2 cellular contexts compared by ENCODE assay signal in the genomic region with DNA sequence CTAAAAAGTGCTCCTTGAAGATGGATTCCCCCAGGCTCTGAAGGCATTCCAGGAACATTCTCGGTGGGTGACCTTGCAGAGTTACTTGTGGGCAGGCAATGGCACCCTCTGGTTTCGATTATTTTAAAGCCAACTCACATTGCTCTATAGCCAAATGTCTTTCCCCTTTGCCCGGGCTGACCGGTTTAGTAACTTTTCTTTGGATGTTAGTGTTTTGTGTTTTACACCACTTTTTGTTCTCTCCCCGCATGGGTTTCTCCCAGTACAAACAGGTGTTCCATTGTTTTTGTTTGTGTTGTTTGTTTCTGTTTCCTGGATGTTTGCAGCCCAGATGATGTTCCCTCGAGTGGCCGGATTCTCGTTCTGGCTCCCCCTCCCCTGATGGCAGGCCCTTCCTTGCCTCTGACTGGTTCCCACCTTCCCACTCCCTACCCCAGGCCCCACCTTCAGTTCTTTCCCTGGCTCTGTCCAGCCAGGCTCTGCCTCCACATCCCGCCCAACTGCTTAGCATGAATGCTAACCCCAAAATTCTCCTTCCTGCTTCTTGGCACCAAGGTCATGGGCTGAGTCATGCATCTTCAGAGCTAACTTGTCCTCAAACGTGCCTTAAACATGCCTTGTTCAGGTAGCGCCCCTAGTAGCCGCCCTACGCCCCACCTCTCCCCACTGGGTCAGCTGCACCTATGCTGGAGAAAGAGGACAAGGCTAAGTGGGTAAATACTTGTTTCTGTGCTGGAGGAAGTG.
TF ChIP-seq lines count a peak whose summit lies in the region.

No MANE protein-coding gene starts in this region.

TF ChIP-seq in WTC11, 78 proteins besides CTCF, POLR2A, EP300 and RAD21 (continues in another document):
- TF ChIP-seq, protein P1, sequence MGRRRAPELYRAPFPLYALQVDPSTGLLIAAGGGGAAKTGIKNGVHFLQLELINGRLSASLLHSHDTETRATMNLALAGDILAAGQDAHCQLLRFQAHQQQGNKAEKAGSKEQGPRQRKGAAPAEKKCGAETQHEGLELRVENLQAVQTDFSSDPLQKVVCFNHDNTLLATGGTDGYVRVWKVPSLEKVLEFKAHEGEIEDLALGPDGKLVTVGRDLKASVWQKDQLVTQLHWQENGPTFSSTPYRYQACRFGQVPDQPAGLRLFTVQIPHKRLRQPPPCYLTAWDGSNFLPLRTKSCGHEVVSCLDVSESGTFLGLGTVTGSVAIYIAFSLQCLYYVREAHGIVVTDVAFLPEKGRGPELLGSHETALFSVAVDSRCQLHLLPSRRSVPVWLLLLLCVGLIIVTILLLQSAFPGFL (CRISPR knock-in tag; IDR thresholded peaks at IDR 0.05; ENCODE audit: borderline replicate concordance): no peak
- TF ChIP-seq JUN (CRISPR knock-in tag; IDR thresholded peaks at IDR 0.05): no peak
- no peak for TF ChIP-seq FOXK1 (CRISPR knock-in tag; IDR thresholded peaks at IDR 0.05)
- TF ChIP-seq, protein P2, sequence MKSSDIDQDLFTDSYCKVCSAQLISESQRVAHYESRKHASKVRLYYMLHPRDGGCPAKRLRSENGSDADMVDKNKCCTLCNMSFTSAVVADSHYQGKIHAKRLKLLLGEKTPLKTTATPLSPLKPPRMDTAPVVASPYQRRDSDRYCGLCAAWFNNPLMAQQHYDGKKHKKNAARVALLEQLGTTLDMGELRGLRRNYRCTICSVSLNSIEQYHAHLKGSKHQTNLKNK (CRISPR knock-in tag; IDR thresholded peaks at IDR 0.05): no peak
- no peak for TF ChIP-seq NFE2L1 (CRISPR knock-in tag; IDR thresholded peaks at IDR 0.05)
- TF ChIP-seq ZNF121 (CRISPR knock-in tag; IDR thresholded peaks at IDR 0.05): no peak
- TF ChIP-seq, protein P3, sequence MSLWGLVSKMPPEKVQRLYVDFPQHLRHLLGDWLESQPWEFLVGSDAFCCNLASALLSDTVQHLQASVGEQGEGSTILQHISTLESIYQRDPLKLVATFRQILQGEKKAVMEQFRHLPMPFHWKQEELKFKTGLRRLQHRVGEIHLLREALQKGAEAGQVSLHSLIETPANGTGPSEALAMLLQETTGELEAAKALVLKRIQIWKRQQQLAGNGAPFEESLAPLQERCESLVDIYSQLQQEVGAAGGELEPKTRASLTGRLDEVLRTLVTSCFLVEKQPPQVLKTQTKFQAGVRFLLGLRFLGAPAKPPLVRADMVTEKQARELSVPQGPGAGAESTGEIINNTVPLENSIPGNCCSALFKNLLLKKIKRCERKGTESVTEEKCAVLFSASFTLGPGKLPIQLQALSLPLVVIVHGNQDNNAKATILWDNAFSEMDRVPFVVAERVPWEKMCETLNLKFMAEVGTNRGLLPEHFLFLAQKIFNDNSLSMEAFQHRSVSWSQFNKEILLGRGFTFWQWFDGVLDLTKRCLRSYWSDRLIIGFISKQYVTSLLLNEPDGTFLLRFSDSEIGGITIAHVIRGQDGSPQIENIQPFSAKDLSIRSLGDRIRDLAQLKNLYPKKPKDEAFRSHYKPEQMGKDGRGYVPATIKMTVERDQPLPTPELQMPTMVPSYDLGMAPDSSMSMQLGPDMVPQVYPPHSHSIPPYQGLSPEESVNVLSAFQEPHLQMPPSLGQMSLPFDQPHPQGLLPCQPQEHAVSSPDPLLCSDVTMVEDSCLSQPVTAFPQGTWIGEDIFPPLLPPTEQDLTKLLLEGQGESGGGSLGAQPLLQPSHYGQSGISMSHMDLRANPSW (CRISPR knock-in tag; conservative IDR thresholded peaks at IDR 0.05; ENCODE audit: low read depth): no peak
- TF ChIP-seq, protein P4, sequence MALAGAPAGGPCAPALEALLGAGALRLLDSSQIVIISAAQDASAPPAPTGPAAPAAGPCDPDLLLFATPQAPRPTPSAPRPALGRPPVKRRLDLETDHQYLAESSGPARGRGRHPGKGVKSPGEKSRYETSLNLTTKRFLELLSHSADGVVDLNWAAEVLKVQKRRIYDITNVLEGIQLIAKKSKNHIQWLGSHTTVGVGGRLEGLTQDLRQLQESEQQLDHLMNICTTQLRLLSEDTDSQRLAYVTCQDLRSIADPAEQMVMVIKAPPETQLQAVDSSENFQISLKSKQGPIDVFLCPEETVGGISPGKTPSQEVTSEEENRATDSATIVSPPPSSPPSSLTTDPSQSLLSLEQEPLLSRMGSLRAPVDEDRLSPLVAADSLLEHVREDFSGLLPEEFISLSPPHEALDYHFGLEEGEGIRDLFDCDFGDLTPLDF (CRISPR knock-in tag; IDR thresholded peaks at IDR 0.05): no peak
- TF ChIP-seq, protein P5, sequence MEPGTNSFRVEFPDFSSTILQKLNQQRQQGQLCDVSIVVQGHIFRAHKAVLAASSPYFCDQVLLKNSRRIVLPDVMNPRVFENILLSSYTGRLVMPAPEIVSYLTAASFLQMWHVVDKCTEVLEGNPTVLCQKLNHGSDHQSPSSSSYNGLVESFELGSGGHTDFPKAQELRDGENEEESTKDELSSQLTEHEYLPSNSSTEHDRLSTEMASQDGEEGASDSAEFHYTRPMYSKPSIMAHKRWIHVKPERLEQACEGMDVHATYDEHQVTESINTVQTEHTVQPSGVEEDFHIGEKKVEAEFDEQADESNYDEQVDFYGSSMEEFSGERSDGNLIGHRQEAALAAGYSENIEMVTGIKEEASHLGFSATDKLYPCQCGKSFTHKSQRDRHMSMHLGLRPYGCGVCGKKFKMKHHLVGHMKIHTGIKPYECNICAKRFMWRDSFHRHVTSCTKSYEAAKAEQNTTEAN (CRISPR knock-in tag; IDR thresholded peaks at IDR 0.05): no peak
- TF ChIP-seq, protein P6, sequence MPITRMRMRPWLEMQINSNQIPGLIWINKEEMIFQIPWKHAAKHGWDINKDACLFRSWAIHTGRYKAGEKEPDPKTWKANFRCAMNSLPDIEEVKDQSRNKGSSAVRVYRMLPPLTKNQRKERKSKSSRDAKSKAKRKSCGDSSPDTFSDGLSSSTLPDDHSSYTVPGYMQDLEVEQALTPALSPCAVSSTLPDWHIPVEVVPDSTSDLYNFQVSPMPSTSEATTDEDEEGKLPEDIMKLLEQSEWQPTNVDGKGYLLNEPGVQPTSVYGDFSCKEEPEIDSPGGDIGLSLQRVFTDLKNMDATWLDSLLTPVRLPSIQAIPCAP (CRISPR knock-in tag; IDR thresholded peaks at IDR 0.05): no peak
- no peak for TF ChIP-seq RELA (CRISPR knock-in tag; IDR thresholded peaks at IDR 0.05; ENCODE audit: borderline replicate concordance)
- no peak for TF ChIP-seq SP1 (CRISPR knock-in tag; conservative IDR thresholded peaks at IDR 0.05)
- TF ChIP-seq, protein P7, sequence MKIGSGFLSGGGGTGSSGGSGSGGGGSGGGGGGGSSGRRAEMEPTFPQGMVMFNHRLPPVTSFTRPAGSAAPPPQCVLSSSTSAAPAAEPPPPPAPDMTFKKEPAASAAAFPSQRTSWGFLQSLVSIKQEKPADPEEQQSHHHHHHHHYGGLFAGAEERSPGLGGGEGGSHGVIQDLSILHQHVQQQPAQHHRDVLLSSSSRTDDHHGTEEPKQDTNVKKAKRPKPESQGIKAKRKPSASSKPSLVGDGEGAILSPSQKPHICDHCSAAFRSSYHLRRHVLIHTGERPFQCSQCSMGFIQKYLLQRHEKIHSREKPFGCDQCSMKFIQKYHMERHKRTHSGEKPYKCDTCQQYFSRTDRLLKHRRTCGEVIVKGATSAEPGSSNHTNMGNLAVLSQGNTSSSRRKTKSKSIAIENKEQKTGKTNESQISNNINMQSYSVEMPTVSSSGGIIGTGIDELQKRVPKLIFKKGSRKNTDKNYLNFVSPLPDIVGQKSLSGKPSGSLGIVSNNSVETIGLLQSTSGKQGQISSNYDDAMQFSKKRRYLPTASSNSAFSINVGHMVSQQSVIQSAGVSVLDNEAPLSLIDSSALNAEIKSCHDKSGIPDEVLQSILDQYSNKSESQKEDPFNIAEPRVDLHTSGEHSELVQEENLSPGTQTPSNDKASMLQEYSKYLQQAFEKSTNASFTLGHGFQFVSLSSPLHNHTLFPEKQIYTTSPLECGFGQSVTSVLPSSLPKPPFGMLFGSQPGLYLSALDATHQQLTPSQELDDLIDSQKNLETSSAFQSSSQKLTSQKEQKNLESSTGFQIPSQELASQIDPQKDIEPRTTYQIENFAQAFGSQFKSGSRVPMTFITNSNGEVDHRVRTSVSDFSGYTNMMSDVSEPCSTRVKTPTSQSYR (CRISPR knock-in tag; IDR thresholded peaks at IDR 0.05): no peak

TF ChIP-seq in SK-N-SH treated with all-trans-retinoic acid at 6 μM for 48 hours, 23 proteins besides CTCF, POLR2A, EP300 and RAD21 (continued from another document):
- TF ChIP-seq, protein P8, sequence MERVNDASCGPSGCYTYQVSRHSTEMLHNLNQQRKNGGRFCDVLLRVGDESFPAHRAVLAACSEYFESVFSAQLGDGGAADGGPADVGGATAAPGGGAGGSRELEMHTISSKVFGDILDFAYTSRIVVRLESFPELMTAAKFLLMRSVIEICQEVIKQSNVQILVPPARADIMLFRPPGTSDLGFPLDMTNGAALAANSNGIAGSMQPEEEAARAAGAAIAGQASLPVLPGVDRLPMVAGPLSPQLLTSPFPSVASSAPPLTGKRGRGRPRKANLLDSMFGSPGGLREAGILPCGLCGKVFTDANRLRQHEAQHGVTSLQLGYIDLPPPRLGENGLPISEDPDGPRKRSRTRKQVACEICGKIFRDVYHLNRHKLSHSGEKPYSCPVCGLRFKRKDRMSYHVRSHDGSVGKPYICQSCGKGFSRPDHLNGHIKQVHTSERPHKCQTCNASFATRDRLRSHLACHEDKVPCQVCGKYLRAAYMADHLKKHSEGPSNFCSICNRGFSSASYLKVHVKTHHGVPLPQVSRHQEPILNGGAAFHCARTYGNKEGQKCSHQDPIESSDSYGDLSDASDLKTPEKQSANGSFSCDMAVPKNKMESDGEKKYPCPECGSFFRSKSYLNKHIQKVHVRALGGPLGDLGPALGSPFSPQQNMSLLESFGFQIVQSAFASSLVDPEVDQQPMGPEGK (CRISPR knock-in tag; IDR thresholded peaks at IDR 0.05; ENCODE audit: borderline replicate concordance): no peak
- TF ChIP-seq, protein P9, sequence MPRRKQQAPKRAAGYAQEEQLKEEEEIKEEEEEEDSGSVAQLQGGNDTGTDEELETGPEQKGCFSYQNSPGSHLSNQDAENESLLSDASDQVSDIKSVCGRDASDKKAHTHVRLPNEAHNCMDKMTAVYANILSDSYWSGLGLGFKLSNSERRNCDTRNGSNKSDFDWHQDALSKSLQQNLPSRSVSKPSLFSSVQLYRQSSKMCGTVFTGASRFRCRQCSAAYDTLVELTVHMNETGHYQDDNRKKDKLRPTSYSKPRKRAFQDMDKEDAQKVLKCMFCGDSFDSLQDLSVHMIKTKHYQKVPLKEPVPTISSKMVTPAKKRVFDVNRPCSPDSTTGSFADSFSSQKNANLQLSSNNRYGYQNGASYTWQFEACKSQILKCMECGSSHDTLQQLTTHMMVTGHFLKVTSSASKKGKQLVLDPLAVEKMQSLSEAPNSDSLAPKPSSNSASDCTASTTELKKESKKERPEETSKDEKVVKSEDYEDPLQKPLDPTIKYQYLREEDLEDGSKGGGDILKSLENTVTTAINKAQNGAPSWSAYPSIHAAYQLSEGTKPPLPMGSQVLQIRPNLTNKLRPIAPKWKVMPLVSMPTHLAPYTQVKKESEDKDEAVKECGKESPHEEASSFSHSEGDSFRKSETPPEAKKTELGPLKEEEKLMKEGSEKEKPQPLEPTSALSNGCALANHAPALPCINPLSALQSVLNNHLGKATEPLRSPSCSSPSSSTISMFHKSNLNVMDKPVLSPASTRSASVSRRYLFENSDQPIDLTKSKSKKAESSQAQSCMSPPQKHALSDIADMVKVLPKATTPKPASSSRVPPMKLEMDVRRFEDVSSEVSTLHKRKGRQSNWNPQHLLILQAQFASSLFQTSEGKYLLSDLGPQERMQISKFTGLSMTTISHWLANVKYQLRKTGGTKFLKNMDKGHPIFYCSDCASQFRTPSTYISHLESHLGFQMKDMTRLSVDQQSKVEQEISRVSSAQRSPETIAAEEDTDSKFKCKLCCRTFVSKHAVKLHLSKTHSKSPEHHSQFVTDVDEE (CRISPR knock-in tag; IDR thresholded peaks at IDR 0.05): no peak
- no peak for TF ChIP-seq ZFP3 (CRISPR knock-in tag; IDR thresholded peaks at IDR 0.05)
- no peak for TF ChIP-seq GLIS3 (CRISPR knock-in tag; IDR thresholded peaks at IDR 0.05)
- TF ChIP-seq OSR1 (CRISPR knock-in tag; IDR thresholded peaks at IDR 0.05): no peak
- no peak for TF ChIP-seq ZC3H10 (CRISPR knock-in tag; IDR thresholded peaks at IDR 0.05)
- TF ChIP-seq ESRRG (CRISPR knock-in tag; IDR thresholded peaks at IDR 0.05): no peak
- no peak for TF ChIP-seq TCF4 (CRISPR knock-in tag; IDR thresholded peaks at IDR 0.05; ENCODE audit: borderline replicate concordance)
- TF ChIP-seq ZFP30 (CRISPR knock-in tag; IDR thresholded peaks at IDR 0.05): no peak
- no peak for TF ChIP-seq ZNF565 (CRISPR knock-in tag; conservative IDR thresholded peaks at IDR 0.05; ENCODE audit: low read depth)
- TF ChIP-seq ZNF70 (CRISPR knock-in tag; IDR thresholded peaks at IDR 0.05): no peak
- no peak for TF ChIP-seq CSDC2 (CRISPR knock-in tag; IDR thresholded peaks at IDR 0.05)
